In genomic region chr9:87193925-87194380, GRCh38 we compare ENCODE assay signal across 15 cellular contexts.
DNase-seq lines count a peak whose midpoint lies in the region; ATAC-seq and TF ChIP-seq lines count a peak whose summit lies in the region.
"Had no signal": no experiment of that assay in that cellular context is flagged by ENCODE, and none has a peak within 500 bp of the region (broad histone marks: within the 10 kb centered on the region; RNA-seq: fewer than 3 reads in every experiment).

No MANE protein-coding gene starts in this region.

- in situ Hi-C loops in mammary epithelial cell (cut with MboI; ENCODE audit: low sequenced_read_pairs in 2 of 2) = no loop called here

- H2AFZ ChIP-seq in mammary epithelial cell (ENCODE audit: low read depth, low read length) = peak overlapping the region; percentile 69

- H3K9ac ChIP-seq in mammary epithelial cell (ENCODE audit: insufficient read depth, low read length) = peak overlapping the region; percentile 59

- H3K4me3 ChIP-seq in mammary epithelial cell (replicated peaks in 1 of 3; ENCODE audit: insufficient read depth in 1 of 3, low read depth in 2 of 3, low read length in 3 of 3) = no peak overlapping the region
- no peak overlapping the region for H3K4me3 ChIP-seq in left lung
- H3K4me3 ChIP-seq in thoracic aorta = no peak overlapping the region
- H3K4me3 ChIP-seq: heart right ventricle, SJCRH30 had no signal

- H3K36me3 Mint-ChIP-seq in HFFc6 (ENCODE audit: low read depth) = no peaks in the 10 kb centered on the region

- peak overlapping the region; percentile 68 for H3K4me3 Mint-ChIP-seq in HFFc6

- H3K9me3 Mint-ChIP-seq in HFFc6 = no peaks in the 10 kb centered on the region

- H3K27ac ChIP-seq in mammary epithelial cell (ENCODE audit: insufficient read depth, low read depth, low read length) = peak overlapping the region; percentile 80
- peak overlapping the region in 1 of 2 donors; percentile 13 for H3K27ac ChIP-seq in left lung
- peak overlapping the region; percentile 27 to 48 for H3K27ac ChIP-seq in thoracic aorta
- H3K27ac ChIP-seq: heart right ventricle, HL-60, SJCRH30 had no signal

- WGBS in mammary epithelial cell (ENCODE audit: low coverage, missing lambda C conversion rate) = 4% methylated on average over 5 of the region's 5 CpGs

- no peaks in the 10 kb centered on the region for H3K27me3 ChIP-seq in mammary epithelial cell (ENCODE audit: insufficient read depth, low read length)
- peaks cover 0 to 12% of the 10 kb centered on the region in 2 donors for H3K27me3 ChIP-seq in left lung
- no peaks in the 10 kb centered on the region for H3K27me3 ChIP-seq in thoracic aorta (replicated peaks; ENCODE audit: insufficient read depth)
- H3K27me3 ChIP-seq: SJCRH30 had no signal

- H3K79me2 ChIP-seq in mammary epithelial cell (ENCODE audit: insufficient read depth, low read length) = no peaks in the 10 kb centered on the region

- H3K4me1 ChIP-seq in mammary epithelial cell (ENCODE audit: insufficient read depth, low read length) = peaks cover 42% of the 10 kb centered on the region
- no peaks in the 10 kb centered on the region for H3K4me1 ChIP-seq in left lung
- peaks cover 14 to 38% of the 10 kb centered on the region in 2 donors for H3K4me1 ChIP-seq in thoracic aorta (ENCODE audit: control insufficient read depth in 1 of 2, low read depth in 2 of 2)

- ATAC-seq in left lung (peak; percentile 44), thoracic aorta (ENCODE audit: insufficient number of reproducible peaks, low FRiP score, low read depth) (no peak), HG03565 (IDR thresholded peaks at IDR 0.05; ENCODE audit: unreplicated experiment) (no peak), HG03280 (IDR thresholded peaks at IDR 0.05; ENCODE audit: unreplicated experiment) (no peak), GM21447 (IDR thresholded peaks at IDR 0.05; ENCODE audit: unreplicated experiment) (no peak), GM18867 (IDR thresholded peaks at IDR 0.05; ENCODE audit: unreplicated experiment) (no peak)

- no peaks in the 10 kb centered on the region for H3K36me3 ChIP-seq in mammary epithelial cell (ENCODE audit: insufficient read depth, low read length)
- no peaks in the 10 kb centered on the region for H3K36me3 ChIP-seq in left lung
- H3K36me3 ChIP-seq in thoracic aorta = no peaks in the 10 kb centered on the region
- H3K36me3 ChIP-seq: heart right ventricle, SJCRH30 had no signal

- BruUV-seq in mammary epithelial cell (replicated peaks; lab: Mats Ljungman, UMichigan) = TSS peak; percentile 26

- peaks cover 63% of the 10 kb centered on the region for H3K4me1 Mint-ChIP-seq in HFFc6 (ENCODE audit: low read depth)

- intact Hi-C loops in mammary epithelial cell (cut with micrococcal nuclease) = loop anchor here (10.0 kb wide), 1 partner anchor 249 kb away; the partner anchor contains the start of gene GAS1
- intact Hi-C loops in left lung (cut with DNase I) = no loop called here

- H3K27ac Mint-ChIP-seq in HFFc6 = peak overlapping the region; percentile 93

- H3K27me3 Mint-ChIP-seq in HFFc6 (ENCODE audit: insufficient read depth) = no peaks in the 10 kb centered on the region

- H4K20me1 ChIP-seq in mammary epithelial cell (ENCODE audit: insufficient read depth, low read length) = no peaks in the 10 kb centered on the region

- TF ChIP-seq CTCF in HFFc6 (IDR thresholded peaks at IDR 0.05) (no peak), mammary epithelial cell (conservative IDR thresholded peaks at IDR 0.05 in 1 of 2, IDR thresholded peaks at IDR 0.05 in 1 of 2; ENCODE audit: extremely low read depth in 1 of 2, insufficient read depth in 1 of 2, low read depth in 1 of 2, low read length in 2 of 2) (no peak), left lung (IDR thresholded peaks at IDR 0.05) (no peak), thoracic aorta (IDR thresholded peaks at IDR 0.05) (no peak)

- CTCF ChIA-PET in mammary epithelial cell (lab: Charles Lee; ENCODE audit: low non-redundant PET) = interaction anchor here (0.6 kb wide), 2 partner anchors 22 to 58 kb away, joined by 4 to 5 read pairs; no protein-coding TSS in a partner anchor

- peak; percentile 87 for DNase-seq in HFFc6
- DNase-seq in mammary epithelial cell = peak; percentile 55
- DNase-seq in left lung = no peak
- DNase-seq in thoracic aorta (ENCODE audit: low spot score) = no peak
- DNase-seq: activated CD4-positive, CD25-positive, alpha-beta regulatory T cell; heart right ventricle; midbrain; NCI-H1092; NCI-H524 had no signal

- H3K9me3 ChIP-seq in mammary epithelial cell (replicated peaks; ENCODE audit: insufficient read depth, low read length) = no peaks in the 10 kb centered on the region
- H3K9me3 ChIP-seq in left lung = no peaks in the 10 kb centered on the region
- H3K9me3 ChIP-seq in thoracic aorta = no peaks in the 10 kb centered on the region
- H3K9me3 ChIP-seq: heart right ventricle, SJCRH30 had no signal

- peak overlapping the region; percentile 62 for H3K4me2 ChIP-seq in mammary epithelial cell (ENCODE audit: insufficient read depth, low read depth, low read length)

- dilution Hi-C loops in mammary epithelial cell (cut with HindIII; ENCODE audit: low sequenced_read_pairs) = no loop called here

Comparison
In these comparisons a context has a peak if more than half of its experiments do, and no peak if none do; other contexts are left out.
1. DNase-seq: peak in HFFc6 (single experiment) and mammary epithelial cell (single experiment); none in left lung (0 of 2) and thoracic aorta (single experiment).